Comparison of ENCODE assay signal across 13 cellular contexts in genomic region chr1:157580828-157581210, GRCh38. TPM values are rescaled to one million over a fixed set of nuclear protein-coding genes. Genes with fewer than 3 reads are reported as not detected.
DNase-seq lines count a peak whose midpoint lies in the region; ATAC-seq and TF ChIP-seq lines count a peak whose summit lies in the region.
"Had no signal": no experiment of that assay in that cellular context is flagged by ENCODE, and none has a peak within 500 bp of the region (broad histone marks: within the 10 kb centered on the region; RNA-seq: fewer than 3 reads in every experiment).

No MANE protein-coding gene starts in this region.

- H3K4me1 Mint-ChIP-seq in naive B cell = peaks cover 47 to 62% (median 50%) of the 10 kb centered on the region in 3 donors
- no peaks in the 10 kb centered on the region for H3K4me1 Mint-ChIP-seq in activated T-cell treated with anti-CD3 and anti-CD28 coated beads, Interleukin-2, amount 50 U/mL, for 4 hours (ENCODE audit: low read depth)

- no peaks in the 10 kb centered on the region for H3K9me2 ChIP-seq in SU-DHL-6 (replicated peaks; ENCODE audit: insufficient read depth, low read length)

- H3K4me3 Mint-ChIP-seq in naive B cell = peak overlapping the region in 6 of 8 donors; percentile 33 to 66 (median 64)
- H3K4me3 Mint-ChIP-seq in activated T-cell treated with anti-CD3 and anti-CD28 coated beads, Interleukin-2, amount 50 U/mL, for 4 hours = no peak overlapping the region
- H3K4me3 Mint-ChIP-seq: CD8-positive, alpha-beta memory T cell had no signal

- H3K9ac ChIP-seq in SU-DHL-6 (ENCODE audit: low read length) = peak overlapping the region; percentile 23
- H3K9ac ChIP-seq: BLaER1 had no signal

- DNase-seq in NCI-H82 (lab: John Stamatoyannopoulos, UW) (peak; percentile 83), naive B cell (no peak), COR-L47 (lab: John Stamatoyannopoulos, UW) (no peak)
- DNase-seq in activated T-cell treated with anti-CD3 and anti-CD28 coated beads, Interleukin-2, amount 50 U/mL, for 4 hours = no peak
- DNase-seq: GOT3 had no signal

- H3K27me3 ChIP-seq in SU-DHL-6 (ENCODE audit: low read length) = no peaks in the 10 kb centered on the region
- H3K27me3 ChIP-seq: BLaER1 had no signal

- TF ChIP-seq CTCF in SU-DHL-6 (IDR thresholded peaks at IDR 0.05; ENCODE audit: insufficient read depth, low read length, poor library complexity, severe bottlenecking) = no peak

- ATAC-seq in naive B cell (ENCODE audit: low read depth in 2 of 2) (no peak), GM19397 (IDR thresholded peaks at IDR 0.05; ENCODE audit: unreplicated experiment) (no peak)
- ATAC-seq in activated T-cell treated with anti-CD3 and anti-CD28 coated beads, Interleukin-2, amount 50 U/mL, for 4 hours = no peak

- H3K36me3 ChIP-seq in SU-DHL-6 (ENCODE audit: low read length) = no peaks in the 10 kb centered on the region
- H3K36me3 ChIP-seq: BLaER1, HAP-1 had no signal

- H3K9me3 ChIP-seq in SU-DHL-6 (ENCODE audit: insufficient read depth, low read length) = no peaks in the 10 kb centered on the region
- H3K9me3 ChIP-seq: A549, BLaER1, HAP-1 had no signal

- no peaks in the 10 kb centered on the region for H3K79me2 ChIP-seq in SU-DHL-6 (ENCODE audit: insufficient read depth, low read length)

- H3K4me2 ChIP-seq in SU-DHL-6 (ENCODE audit: low read depth, low read length, poor library complexity, severe bottlenecking) = peak overlapping the region; percentile 27
- H3K4me2 ChIP-seq: A549, BLaER1 had no signal

- peak overlapping the region; percentile 5 for H3K27ac ChIP-seq in SU-DHL-6 (ENCODE audit: low read depth, low read length)
- H3K27ac ChIP-seq: A549, BLaER1 had no signal

- no peak overlapping the region for H3K4me3 ChIP-seq in SU-DHL-6 (ENCODE audit: insufficient read depth, low read length, poor library complexity, severe bottlenecking)
- H3K4me3 ChIP-seq: A549, BLaER1, GM12878, HAP-1 had no signal

- H3K27ac Mint-ChIP-seq in naive B cell = peak overlapping the region in 1 of 6 donors; percentile 78

- H3F3A ChIP-seq in SU-DHL-6 (ENCODE audit: insufficient read depth) = no peaks in the 10 kb centered on the region

- no peaks in the 10 kb centered on the region for H3K27me3 Mint-ChIP-seq in naive B cell
- peaks cover 7% of the 10 kb centered on the region for H3K27me3 Mint-ChIP-seq in activated T-cell treated with anti-CD3 and anti-CD28 coated beads, Interleukin-2, amount 50 U/mL, for 4 hours (ENCODE audit: low read depth)

- no peaks in the 10 kb centered on the region for H4K20me1 ChIP-seq in SU-DHL-6 (ENCODE audit: low read depth, low read length)
- H4K20me1 ChIP-seq: BLaER1 had no signal

- H2AFZ ChIP-seq in SU-DHL-6 (ENCODE audit: low read depth, low read length, severe bottlenecking) = no peak overlapping the region

- H3K36me3 Mint-ChIP-seq in naive B cell = no peaks in the 10 kb centered on the region
- H3K36me3 Mint-ChIP-seq in activated T-cell treated with anti-CD3 and anti-CD28 coated beads, Interleukin-2, amount 50 U/mL, for 4 hours (ENCODE audit: insufficient read depth) = no peaks in the 10 kb centered on the region

- H3K9me3 Mint-ChIP-seq in naive B cell = peaks cover 0 to 8% (median 0%) of the 10 kb centered on the region in 7 donors
- H3K9me3 Mint-ChIP-seq in activated T-cell treated with anti-CD3 and anti-CD28 coated beads, Interleukin-2, amount 50 U/mL, for 4 hours = no peaks in the 10 kb centered on the region

RNA-seq across cellular contexts. Expression of gene FCRL4, which starts 17.1 kb away (rescaled TPM):
- polyA plus RNA-seq in naive B cell (ENCODE audit: low read depth in 6 of 6) = under 1 TPM in 3 of 6 donors, not detected in 3; 0.08 to 0.23 (median 0.09) TPM
- not detected for total RNA-seq in activated T-cell treated with anti-CD3 and anti-CD28 coated beads, Interleukin-2, amount 50 U/mL, for 4 hours
- total RNA-seq: CD8-positive, alpha-beta memory T cell; G401 had no signal
- polyA plus RNA-seq: A549; CD8-positive, alpha-beta memory T cell had no signal

RNA-seq across cellular contexts. Expression of gene FCRL5, which starts 28.5 kb away (rescaled TPM):
- polyA plus RNA-seq in naive B cell (ENCODE audit: low read depth in 6 of 6) = 100 to 1,000 TPM in 2 of 6 donors, 10 to 100 TPM in 4; 31.3 to 138 (median 82.3) TPM
- not detected for total RNA-seq in activated T-cell treated with anti-CD3 and anti-CD28 coated beads, Interleukin-2, amount 50 U/mL, for 4 hours
- total RNA-seq: CD8-positive, alpha-beta memory T cell; G401 had no signal
- polyA plus RNA-seq: A549; CD8-positive, alpha-beta memory T cell had no signal
